Comparison of ENCODE assay signal across 31 cellular contexts in genomic region chr2:190705280-190705679, GRCh38.
"Had no signal": no experiment of that assay in that cellular context is flagged by ENCODE, and none has a peak within 500 bp of the region (broad histone marks: within the 10 kb centered on the region; RNA-seq: fewer than 3 reads in every experiment).

No MANE protein-coding gene starts in this region.

- H3K27me3 Mint-ChIP-seq: activated CD4-positive, alpha-beta T cell treated with anti-CD3 and anti-CD28 coated beads, Interleukin-2, amount 10 ng/mL, durations not matched to agents 7 days and 5 days; activated CD8-positive, alpha-beta memory T cell treated with anti-CD3 and anti-CD28 coated beads, Interleukin-2, amount 10 ng/mL, durations not matched to agents 7 days and 5 days; activated naive CD4-positive, alpha-beta T cell treated with anti-CD3 and anti-CD28 coated beads, Interleukin-2, amount 10 ng/mL, durations not matched to agents 7 days and 5 days; activated naive CD8-positive, alpha-beta T cell treated with anti-CD3 and anti-CD28 coated beads, Interleukin-2, amount 10 ng/mL, durations not matched to agents 7 days and 5 days; activated T-cell treated with anti-CD3 and anti-CD28 coated beads, Interleukin-2, amount 50 U/mL, for 24 hours; effector memory CD8-positive, alpha-beta T cell had no signal

- FAIRE-seq: astrocyte, colon, endometrium, endothelial cell of umbilical vein had no signal

- DNase-seq: activated CD4-positive, alpha-beta T cell treated with anti-CD3 and anti-CD28 coated beads for 1 hour; activated CD4-positive, alpha-beta T cell treated with anti-CD3 and anti-CD28 coated beads for 4 hours; activated CD4-positive, alpha-beta T cell treated with anti-CD3 and anti-CD28 coated beads, Interleukin-2, amount 10 ng/mL, durations not matched to agents 7 days and 5 days; activated CD4-positive, alpha-beta T cell treated with anti-CD3 and anti-CD28 coated beads, Interleukin-2, amount 50 U/mL, for 4 hours; activated CD8-positive, alpha-beta memory T cell treated with anti-CD3 and anti-CD28 coated beads, Interleukin-2, amount 10 ng/mL, durations not matched to agents 7 days and 5 days; activated CD8-positive, alpha-beta memory T cell treated with anti-CD3 and anti-CD28 coated beads, Interleukin-2, amount 50 U/mL, for 48 hours; activated CD8-positive, alpha-beta T cell treated with anti-CD3 and anti-CD28 coated beads, Interleukin-2, amount 10 ng/mL, durations not matched to agents 7 days and 5 days; activated gamma-delta T cell; activated naive CD4-positive, alpha-beta T cell; activated naive CD4-positive, alpha-beta T cell treated with anti-CD3 and anti-CD28 coated beads, Interleukin-2, amount 10 ng/mL, durations not matched to agents 7 days and 5 days; activated naive CD8-positive, alpha-beta T cell treated with anti-CD3 and anti-CD28 coated beads, Interleukin-2, amount 10 ng/mL, durations not matched to agents 7 days and 5 days; activated T-cell treated with anti-CD3 and anti-CD28 coated beads for 4 hours; activated T-cell treated with anti-CD3 and anti-CD28 coated beads, Interleukin-2, amount 50 U/mL, for 24 hours; activated T-cell treated with anti-CD3 and anti-CD28 coated beads, Interleukin-2, amount 50 U/mL, for 72 hours; brain microvascular endothelial cell; caudate nucleus; cortex of kidney; dermis blood vessel endothelial cell; effector CD4-positive, alpha-beta T cell; effector memory CD8-positive, alpha-beta T cell; esophagus squamous epithelium; foreskin melanocyte; heart right ventricle; T-helper 2 cell had no signal

- H3K36me3 ChIP-seq: brain microvascular endothelial cell, esophagus squamous epithelium, gastroesophageal sphincter, heart right ventricle had no signal

- H3K4me1 Mint-ChIP-seq: activated naive CD4-positive, alpha-beta T cell treated with anti-CD3 and anti-CD28 coated beads, Interleukin-2, amount 10 ng/mL, durations not matched to agents 7 days and 5 days; activated naive CD8-positive, alpha-beta T cell treated with anti-CD3 and anti-CD28 coated beads, Interleukin-2, amount 10 ng/mL, durations not matched to agents 7 days and 5 days had no signal

- H3K36me3 Mint-ChIP-seq: activated naive CD4-positive, alpha-beta T cell treated with anti-CD3 and anti-CD28 coated beads, Interleukin-2, amount 10 ng/mL, durations not matched to agents 7 days and 5 days had no signal

- ATAC-seq: activated CD8-positive, alpha-beta memory T cell treated with anti-CD3 and anti-CD28 coated beads, Interleukin-2, amount 10 ng/mL, durations not matched to agents 7 days and 5 days; activated CD8-positive, alpha-beta T cell treated with anti-CD3 and anti-CD28 coated beads, Interleukin-2, amount 10 ng/mL, durations not matched to agents 7 days and 5 days; activated naive CD4-positive, alpha-beta T cell treated with anti-CD3 and anti-CD28 coated beads, Interleukin-2, amount 50 U/mL, for 72 hours; activated T-cell treated with anti-CD3 and anti-CD28 coated beads, Interleukin-2, amount 50 U/mL, for 72 hours; effector memory CD8-positive, alpha-beta T cell; gastroesophageal sphincter; heart right ventricle had no signal

- H3K4me1 ChIP-seq: esophagus squamous epithelium, gastroesophageal sphincter, heart right ventricle had no signal

- H3K4me3 ChIP-seq: esophagus squamous epithelium, gastroesophageal sphincter, heart right ventricle had no signal

- H3K27me3 ChIP-seq: brain microvascular endothelial cell, esophagus squamous epithelium, gastroesophageal sphincter, heart right ventricle had no signal

- H3K27ac Mint-ChIP-seq: activated CD4-positive, alpha-beta T cell treated with anti-CD3 and anti-CD28 coated beads, Interleukin-2, amount 10 ng/mL, durations not matched to agents 7 days and 5 days; activated CD8-positive, alpha-beta memory T cell treated with anti-CD3 and anti-CD28 coated beads, Interleukin-2, amount 10 ng/mL, durations not matched to agents 7 days and 5 days; activated CD8-positive, alpha-beta T cell treated with anti-CD3 and anti-CD28 coated beads, Interleukin-2, amount 10 ng/mL, durations not matched to agents 7 days and 5 days; activated naive CD4-positive, alpha-beta T cell treated with anti-CD3 and anti-CD28 coated beads, Interleukin-2, amount 10 ng/mL, durations not matched to agents 7 days and 5 days; activated naive CD4-positive, alpha-beta T cell treated with anti-CD3 and anti-CD28 coated beads, Interleukin-2, amount 50 U/mL, for 72 hours; activated naive CD8-positive, alpha-beta T cell treated with anti-CD3 and anti-CD28 coated beads, Interleukin-2, amount 10 ng/mL, durations not matched to agents 7 days and 5 days; activated T-cell treated with anti-CD3 and anti-CD28 coated beads, Interleukin-2, amount 50 U/mL, for 24 hours; effector memory CD8-positive, alpha-beta T cell had no signal

- H3K27ac ChIP-seq: brain microvascular endothelial cell, epithelial cell of prostate, esophagus squamous epithelium, gastroesophageal sphincter, heart right ventricle had no signal

- H3K9me3 ChIP-seq: esophagus squamous epithelium, gastroesophageal sphincter, heart right ventricle had no signal

- H3K4me3 Mint-ChIP-seq: activated CD4-positive, alpha-beta T cell treated with anti-CD3 and anti-CD28 coated beads, Interleukin-2, amount 10 ng/mL, durations not matched to agents 7 days and 5 days; activated CD8-positive, alpha-beta memory T cell treated with anti-CD3 and anti-CD28 coated beads, Interleukin-2, amount 10 ng/mL, durations not matched to agents 7 days and 5 days; activated CD8-positive, alpha-beta T cell treated with anti-CD3 and anti-CD28 coated beads, Interleukin-2, amount 10 ng/mL, durations not matched to agents 7 days and 5 days; activated naive CD4-positive, alpha-beta T cell treated with anti-CD3 and anti-CD28 coated beads, Interleukin-2, amount 10 ng/mL, durations not matched to agents 7 days and 5 days; activated naive CD8-positive, alpha-beta T cell treated with anti-CD3 and anti-CD28 coated beads, Interleukin-2, amount 10 ng/mL, durations not matched to agents 7 days and 5 days; activated T-cell treated with anti-CD3 and anti-CD28 coated beads, Interleukin-2, amount 50 U/mL, for 24 hours; activated T-cell treated with anti-CD3 and anti-CD28 coated beads, Interleukin-2, amount 50 U/mL, for 72 hours; effector memory CD8-positive, alpha-beta T cell had no signal

- H3K9me3 Mint-ChIP-seq: effector memory CD8-positive, alpha-beta T cell had no signal
